ENCODE assay signal across 8 cellular contexts in genomic region chr12:47903927-47904646, GRCh38. TPM values are rescaled to one million over a fixed set of nuclear protein-coding genes. Genes with fewer than 3 reads are reported as not detected.
DNase-seq lines count a peak whose midpoint lies in the region; TF ChIP-seq lines count a peak whose summit lies in the region.

No MANE protein-coding gene starts in this region.

- no peaks in the 10 kb centered on the region for H3K36me3 Mint-ChIP-seq in chondrocyte (ENCODE audit: low read depth)

- no peak overlapping the region for H4K8ac ChIP-seq in mesenchymal stem cell (ENCODE audit: low read length)

- no peak overlapping the region for H3K9ac ChIP-seq in HUES6 (ENCODE audit: low read length)
- H3K9ac ChIP-seq in mesenchymal stem cell (ENCODE audit: low read length) = peak overlapping the region; percentile 84

- H3K9me3 ChIP-seq in HUES6 (ENCODE audit: control insufficient read depth, insufficient read depth, low read depth, low read length) = no peaks in the 10 kb centered on the region
- no peaks in the 10 kb centered on the region for H3K9me3 ChIP-seq in mesenchymal stem cell (ENCODE audit: control insufficient read depth, low read length)

- peak overlapping the region; percentile 96 for H3K27ac Mint-ChIP-seq in chondrocyte (ENCODE audit: unreplicated experiment)

- H3K27me3 Mint-ChIP-seq in chondrocyte (ENCODE audit: low read depth) = no peaks in the 10 kb centered on the region

- H3K4ac ChIP-seq in mesenchymal stem cell (ENCODE audit: low read depth in 1 of 2, low read length in 2 of 2) = peak overlapping the region in 1 of 2 experiments; percentile 9

- H3K27me3 ChIP-seq in HUES6 (ENCODE audit: control insufficient read depth, insufficient read depth, low read length) = peaks cover 98% of the 10 kb centered on the region
- H3K27me3 ChIP-seq in mesenchymal stem cell (ENCODE audit: control insufficient read depth in 1 of 2, insufficient read depth in 1 of 2, low read length in 2 of 2) = peaks cover 20 to 21% of the 10 kb centered on the region in 2 experiments

- H3K18ac ChIP-seq in mesenchymal stem cell (ENCODE audit: low read depth in 1 of 2, low read length in 2 of 2) = peak overlapping the region in 1 of 2 experiments; percentile 79

- peak overlapping the region; percentile 73 for H2AFZ ChIP-seq in mesenchymal stem cell (ENCODE audit: low read depth, low read length)

- peak overlapping the region in 1 of 2 experiments; percentile 3 for H3K23ac ChIP-seq in mesenchymal stem cell (ENCODE audit: low read length in 2 of 2)

- peaks cover 30% of the 10 kb centered on the region for H3K4me1 Mint-ChIP-seq in chondrocyte (ENCODE audit: low read depth)

- peak overlapping the region; percentile 79 for H3K4me3 Mint-ChIP-seq in chondrocyte (ENCODE audit: unreplicated experiment)

- TF ChIP-seq CTCF in WI38 (IDR thresholded peaks at IDR 0.05; ENCODE audit: low read depth, low read length) (no peak), chondrocyte (IDR thresholded peaks at IDR 0.05) (no peak)

- H3K4me1 ChIP-seq in HUES6 (ENCODE audit: control insufficient read depth, insufficient read depth, low read length) = peaks cover 13% of the 10 kb centered on the region
- H3K4me1 ChIP-seq in mesenchymal stem cell (ENCODE audit: control insufficient read depth, insufficient read depth, low read depth, low read length) = peaks cover 26% of the 10 kb centered on the region

- H3K4me3 ChIP-seq in HUES6 (ENCODE audit: low read depth, low read length) (peak overlapping the region; percentile 56), WI38 (ENCODE audit: low read depth, low read length) (peak overlapping the region; percentile 79), mesenchymal stem cell (ENCODE audit: insufficient read depth in 1 of 2, low read depth in 1 of 2, low read length in 2 of 2) (peak overlapping the region; percentile 47 to 88)

- H3K36me3 ChIP-seq in HUES6 (ENCODE audit: control insufficient read depth, insufficient read depth, low read length) (no peaks in the 10 kb centered on the region), mesenchymal stem cell (ENCODE audit: control insufficient read depth in 1 of 2, insufficient read depth in 2 of 2, low read depth in 1 of 2, low read length in 2 of 2) (peaks cover 0 to 16% of the 10 kb centered on the region in 2 experiments)

- no peak overlapping the region for H2BK15ac ChIP-seq in mesenchymal stem cell (ENCODE audit: low read depth, poor library complexity, severe bottlenecking)

- peak overlapping the region; percentile 97 for H3K4me2 ChIP-seq in mesenchymal stem cell (ENCODE audit: low read length, poor library complexity, severe bottlenecking)

- WGBS in mesenchymal stem cell = 11% methylated on average over 6 of the region's 6 CpGs

- H2BK12ac ChIP-seq in mesenchymal stem cell (ENCODE audit: low read length in 2 of 2) = peak overlapping the region in 1 of 2 experiments; percentile 39

- DNase-seq in AML-193 (lab: John Stamatoyannopoulos, UW) (peak; percentile 68 to 76), chondrocyte (ENCODE audit: low spot score) (no peak), mesenchymal stem cell (peak; percentile 90), superior temporal gyrus (ENCODE audit: extremely low spot score) (no peak), COLO668 (lab: John Stamatoyannopoulos, UW; ENCODE audit: unreplicated experiment) (no peak)
- peak; percentile 56 to 59 for DNase-seq in stimulated activated CD8-positive, alpha-beta memory T cell treated with anti-CD3 and anti-CD28 coated beads, Interleukin-7, amount 100 ng/mL, for 4 hours (ENCODE audit: low read depth in 2 of 2)

- H3K79me1 ChIP-seq in mesenchymal stem cell (replicated peaks; ENCODE audit: low read length, poor library complexity, severe bottlenecking) = peaks cover 3% of the 10 kb centered on the region

- no peak overlapping the region for H2BK5ac ChIP-seq in mesenchymal stem cell (ENCODE audit: low read depth, low read length, poor library complexity, severe bottlenecking)

- H2BK120ac ChIP-seq in mesenchymal stem cell (ENCODE audit: low read depth, low read length) = no peak overlapping the region

- no peak overlapping the region for H4K91ac ChIP-seq in mesenchymal stem cell (ENCODE audit: low read length)

- no peak overlapping the region for H3K27ac ChIP-seq in HUES6 (ENCODE audit: low read depth, low read length)
- H3K27ac ChIP-seq in mesenchymal stem cell (ENCODE audit: low read length, poor library complexity, severe bottlenecking) = no peak overlapping the region

- H3K9me3 Mint-ChIP-seq in chondrocyte (ENCODE audit: low read depth) = no peaks in the 10 kb centered on the region

- no peak overlapping the region for H3K14ac ChIP-seq in mesenchymal stem cell (ENCODE audit: low read length in 2 of 2)

- H2AK5ac ChIP-seq in mesenchymal stem cell (ENCODE audit: low read length, severe bottlenecking) = no peak overlapping the region

RNA-seq across cellular contexts. Expression of gene VDR, which starts 0.7 kb away (rescaled TPM):
- total RNA-seq in chondrocyte = 4.4 to 4.8 TPM (median 4.6 TPM) in 3 replicates
- 11.0 TPM for polyA plus RNA-seq in mesenchymal stem cell (2013, experiment 1 of 2)
- polyA plus RNA-seq in mesenchymal stem cell (2013, experiment 2 of 2) = 10.0 TPM

RNA-seq across cellular contexts. Expression of gene TMEM106C, which starts 59.3 kb away (rescaled TPM):
- total RNA-seq in chondrocyte = 54.3 to 60.1 TPM (median 54.8 TPM) in 3 replicates
- 39.2 TPM for polyA plus RNA-seq in mesenchymal stem cell (2013, experiment 1 of 2)
- 39.7 TPM for polyA plus RNA-seq in mesenchymal stem cell (2013, experiment 2 of 2)

Comparison
In these comparisons a context has a peak if more than half of its experiments do, and no peak if none do; other contexts are left out.
1. DNase-seq: peak in AML-193 (2 of 2), mesenchymal stem cell (single experiment) and stimulated activated CD8-positive, alpha-beta memory T cell treated with anti-CD3 and anti-CD28 coated beads, Interleukin-7, amount 100 ng/mL, for 4 hours (2 of 2); none in chondrocyte (single experiment), superior temporal gyrus (single experiment) and COLO668 (single experiment).
2. Peak in every context shown above with its lines, with median percentiles within 50 percentile points of each other: H3K4me3 ChIP-seq.